In the genomic region with DNA sequence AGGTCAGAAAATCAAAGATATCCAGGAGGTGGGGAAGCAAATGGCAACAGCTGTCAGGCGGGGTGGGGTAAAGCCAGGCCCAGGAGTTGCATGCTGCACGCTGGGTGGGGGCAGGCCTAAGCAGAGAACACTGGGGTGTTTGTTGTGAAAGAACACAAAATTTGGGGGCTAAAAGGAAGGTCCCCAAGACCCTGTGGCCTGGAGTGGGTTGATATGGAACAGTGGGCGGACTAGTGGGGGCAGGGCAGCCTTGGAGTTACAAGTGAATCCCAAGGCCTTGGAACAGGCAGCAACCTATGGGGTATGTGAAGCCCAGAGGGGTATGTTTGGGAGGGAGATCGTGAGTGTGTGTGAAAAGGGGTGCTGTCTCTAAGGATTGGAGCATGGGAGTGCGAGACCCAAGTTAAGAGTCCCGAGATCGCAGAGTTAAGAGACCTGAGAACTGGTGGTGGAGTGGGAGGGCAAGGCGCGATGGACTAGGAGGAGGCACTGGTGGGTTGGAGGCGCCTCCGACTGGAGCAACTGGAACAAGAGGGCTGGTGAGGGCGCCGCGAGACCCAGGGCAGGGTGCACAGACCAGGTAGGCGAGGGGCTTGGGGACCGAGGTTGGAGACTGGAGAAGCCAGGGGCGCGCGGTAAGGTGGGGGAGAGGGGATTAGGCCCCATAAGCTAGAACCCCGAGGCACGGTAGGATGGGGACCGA, we compare ENCODE assay signal across 8 cellular contexts. TPM values are rescaled to one million over a fixed set of nuclear protein-coding genes. Genes with fewer than 3 reads are reported as not detected.
DNase-seq lines count a peak whose midpoint lies in the region; ATAC-seq and TF ChIP-seq lines count a peak whose summit lies in the region.

No MANE protein-coding gene starts in this region.

- H3K4me1 ChIP-seq in neutrophil (ENCODE audit: control insufficient read depth in 1 of 2, insufficient read depth in 1 of 2, low read depth in 1 of 2, low read length in 1 of 2) = peaks cover 12 to 19% of the 10 kb centered on the region in 2 experiments

- H3K27ac ChIP-seq in 22Rv1 (peak overlapping the region; percentile 80), HL-60 (replicated peaks) (peak overlapping the region; percentile 91), neutrophil (peak overlapping the region; percentile 88)

- DNase-seq in HL-60 (ENCODE audit: low read depth in 1 of 2, low spot score in 1 of 2) (peak in 1 of 2 experiments; percentile 14), fibroblast of villous mesenchyme (ENCODE audit: low read depth) (peak; percentile 35), germinal center (ENCODE audit: low spot score) (no peak), pons (ENCODE audit: low spot score) (no peak)
- peak; percentile 5 to 10 for DNase-seq in activated CD4-positive, alpha-beta T cell treated with anti-CD3 and anti-CD28 coated beads, Interleukin-2, amount 50 U/mL, for 4 hours

- H3K27me3 ChIP-seq in HL-60 (ENCODE audit: insufficient read depth, poor library complexity, severe bottlenecking) (no peaks in the 10 kb centered on the region), neutrophil (no peaks in the 10 kb centered on the region)

- ATAC-seq in GM18858 (IDR thresholded peaks at IDR 0.05; ENCODE audit: unreplicated experiment) = peak; percentile 8

- peaks cover 21% of the 10 kb centered on the region for H3K36me3 ChIP-seq in neutrophil

- TF ChIP-seq CTCF in 22Rv1 (IDR thresholded peaks at IDR 0.05) (no peak), HL-60 (IDR thresholded peaks at IDR 0.05; ENCODE audit: insufficient read depth, low read length) (no peak), fibroblast of villous mesenchyme (IDR thresholded peaks at IDR 0.05; ENCODE audit: insufficient read depth, low read depth, low read length) (no peak), neutrophil (IDR thresholded peaks at IDR 0.05) (no peak)

- peak overlapping the region; percentile 66 for H3K4me3 ChIP-seq in HL-60 (replicated peaks; ENCODE audit: insufficient read depth, low read length)
- H3K4me3 ChIP-seq in fibroblast of villous mesenchyme (ENCODE audit: low read depth, low read length) = peak overlapping the region; percentile 93
- peak overlapping the region; percentile 74 to 84 for H3K4me3 ChIP-seq in neutrophil (ENCODE audit: low read depth in 1 of 2, low read length in 1 of 2)

- no peaks in the 10 kb centered on the region for H3K9me3 ChIP-seq in neutrophil

RNA-seq across cellular contexts. Expression of a gene that starts 0.7 kb away (rescaled TPM):
- total RNA-seq in fibroblast of villous mesenchyme = 46.1 and 54.8 TPM in 2 replicates

RNA-seq across cellular contexts. Expression of a gene that starts 6.2 kb away (rescaled TPM):
- 20.7 and 23.8 TPM in 2 replicates for total RNA-seq in fibroblast of villous mesenchyme

RNA-seq across cellular contexts. Expression of a gene that starts 6.4 kb away (rescaled TPM):
- 16.0 and 16.1 TPM in 2 replicates for total RNA-seq in fibroblast of villous mesenchyme

RNA-seq across cellular contexts. Expression of a gene that starts 23.1 kb away (rescaled TPM):
- 191 and 199 TPM in 2 replicates for total RNA-seq in fibroblast of villous mesenchyme

RNA-seq across cellular contexts. Expression of a gene that starts 31.6 kb away (rescaled TPM):
- 114 and 125 TPM in 2 replicates for total RNA-seq in fibroblast of villous mesenchyme

Comparison
In these comparisons a context has a peak if more than half of its experiments do, and no peak if none do; other contexts are left out.
1. DNase-seq: peak in activated CD4-positive, alpha-beta T cell treated with anti-CD3 and anti-CD28 coated beads, Interleukin-2, amount 50 U/mL, for 4 hours (2 of 2) and fibroblast of villous mesenchyme (single experiment); none in germinal center (single experiment) and pons (single experiment).
2. Peak in every context shown above with its lines, with median percentiles within 50 percentile points of each other: H3K27ac ChIP-seq and H3K4me3 ChIP-seq.